ENCODE assay signal across 7 cellular contexts in the genomic region with DNA sequence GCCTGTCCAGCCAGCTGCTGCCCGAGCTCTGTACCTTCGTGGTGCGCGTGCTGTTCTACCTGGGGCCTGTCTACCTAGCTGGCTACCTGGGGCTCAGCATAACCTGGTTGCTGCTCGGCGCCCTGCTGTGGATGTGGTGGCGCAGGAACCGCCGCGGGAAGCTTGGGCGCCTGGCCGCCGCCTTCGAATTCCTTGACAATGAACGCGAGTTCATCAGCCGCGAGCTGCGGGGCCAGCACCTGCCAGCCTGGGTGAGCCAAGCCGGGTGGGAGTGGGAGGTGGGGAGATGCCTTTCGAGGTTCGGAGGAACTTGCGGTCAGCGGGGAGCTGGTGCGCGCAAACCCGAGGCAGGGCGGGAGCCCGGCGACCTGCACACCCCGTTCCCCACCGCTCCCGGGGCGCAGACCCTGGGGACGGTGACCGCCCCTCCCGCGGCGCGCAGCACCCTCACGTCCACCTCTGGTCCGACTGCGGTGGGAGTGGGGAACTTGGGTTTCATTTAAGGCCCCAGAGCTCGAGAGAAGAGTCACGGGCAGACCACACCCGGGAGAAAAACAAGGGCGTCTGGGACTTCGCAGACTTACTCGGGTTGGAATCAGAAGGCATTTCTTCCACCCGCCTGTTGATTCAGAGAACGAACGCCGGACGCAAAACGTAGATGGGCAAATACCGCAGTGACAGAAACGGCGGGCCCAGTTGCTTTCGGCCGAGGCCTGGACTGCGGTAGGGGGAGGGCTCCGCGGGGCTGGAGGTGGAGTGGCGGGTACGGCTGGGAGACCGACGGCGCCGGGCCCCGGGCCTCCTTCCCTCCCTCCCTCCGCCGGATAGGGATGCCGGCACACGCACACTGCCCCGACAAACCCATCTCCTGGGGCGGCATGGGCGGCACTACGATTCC. TPM values are rescaled to one million over a fixed set of nuclear protein-coding genes. Genes with fewer than 3 reads are reported as not detected.
DNase-seq lines count a peak whose midpoint lies in the region; ATAC-seq and TF ChIP-seq lines count a peak whose summit lies in the region.

No MANE protein-coding gene starts in this region.

- H3K36me3 ChIP-seq in GM23338 (ENCODE audit: insufficient read depth) (no peaks in the 10 kb centered on the region), RWPE2 (ENCODE audit: low read depth) (no peaks in the 10 kb centered on the region), neutrophil (no peaks in the 10 kb centered on the region)

- H4K20me1 ChIP-seq in GM23338 (replicated peaks; ENCODE audit: insufficient read depth): peaks cover 9% of the 10 kb centered on the region

- no peaks in the 10 kb centered on the region for H3K9me2 ChIP-seq in GM23338 (ENCODE audit: insufficient read depth)

- H2AFZ ChIP-seq in GM23338: peak overlapping the region; percentile 97

- peaks cover 9% of the 10 kb centered on the region for H3K4me1 Mint-ChIP-seq in GM23338

- peaks cover 13% of the 10 kb centered on the region for H3K9me3 Mint-ChIP-seq in GM23338

- H3K9me3 ChIP-seq in RWPE2 (ENCODE audit: severe bottlenecking) (no peaks in the 10 kb centered on the region), neutrophil (no peaks in the 10 kb centered on the region)

- DNase-seq in GM23338 (ENCODE audit: low spot score) (peak; percentile 64), RWPE2 (ENCODE audit: low spot score) (no peak), foreskin fibroblast (peak in 1 of 2 donors; percentile 39), EL (no peak)

- peak overlapping the region; percentile 98 for H3K4me2 ChIP-seq in GM23338

- 0 out of 2 replicates have a peak, but pooled peaks cover 4% of the 10 kb centered on the region for H3F3A ChIP-seq in GM23338 (replicated peaks; ENCODE audit: low read depth)

- TF ChIP-seq CTCF in GM23338 (conservative IDR thresholded peaks at IDR 0.05; ENCODE audit: low read depth in 2 of 2): no peak
- no peak for TF ChIP-seq CTCF in RWPE2 (IDR thresholded peaks at IDR 0.05; ENCODE audit: poor library complexity, severe bottlenecking)
- TF ChIP-seq CTCF in foreskin fibroblast (IDR thresholded peaks at IDR 0.05; ENCODE audit: low read depth, low read length): no peak
- no peak for TF ChIP-seq CTCF in neutrophil (IDR thresholded peaks at IDR 0.05)

- H3K27ac Mint-ChIP-seq in GM23338: no peak overlapping the region

- H3K79me2 ChIP-seq in GM23338 (replicated peaks; ENCODE audit: insufficient read depth): no peaks in the 10 kb centered on the region

- peaks cover 46% of the 10 kb centered on the region for H3K27me3 Mint-ChIP-seq in GM23338 (ENCODE audit: insufficient read depth, low read depth, poor library complexity)

- H3K36me3 Mint-ChIP-seq in GM23338 (ENCODE audit: low read depth): peaks cover 2% of the 10 kb centered on the region; the same call in 1 of the 3 replicates

- H3K4me3 Mint-ChIP-seq in GM23338: peak overlapping the region; percentile 75

- H3K27ac ChIP-seq in GM23338 (ENCODE audit: low read depth): no peak overlapping the region
- no peak overlapping the region for H3K27ac ChIP-seq in RWPE2 (ENCODE audit: poor library complexity, severe bottlenecking)
- H3K27ac ChIP-seq in neutrophil: no peak overlapping the region

- H3K4me1 ChIP-seq in GM23338 (ENCODE audit: insufficient read depth) (peaks cover 7% of the 10 kb centered on the region; the same call in 1 of the 2 replicates), RWPE2 (ENCODE audit: insufficient read depth, poor library complexity, severe bottlenecking) (no peaks in the 10 kb centered on the region), neutrophil (ENCODE audit: control insufficient read depth in 1 of 2, insufficient read depth in 1 of 2, low read depth in 1 of 2, low read length in 1 of 2) (peaks cover 18% of the 10 kb centered on the region in 2 experiments)

- H3K4me3 ChIP-seq in GM23338: peak overlapping the region; percentile 86
- H3K4me3 ChIP-seq in RWPE2 (ENCODE audit: severe bottlenecking): peak overlapping the region; percentile 30
- H3K4me3 ChIP-seq in foreskin fibroblast (ENCODE audit: low read depth in 1 of 2, low read length in 2 of 2): peak overlapping the region; percentile 46
- peak overlapping the region; percentile 15 to 41 for H3K4me3 ChIP-seq in neutrophil (ENCODE audit: low read depth in 1 of 2, low read length in 1 of 2)

- peaks cover 52% of the 10 kb centered on the region for H3K27me3 ChIP-seq in GM23338 (ENCODE audit: insufficient read depth)
- H3K27me3 ChIP-seq in RWPE2 (ENCODE audit: insufficient read depth, poor library complexity, severe bottlenecking): peaks cover 18% of the 10 kb centered on the region
- peaks cover 99% of the 10 kb centered on the region for H3K27me3 ChIP-seq in neutrophil

- ATAC-seq in GM23338 (peak; percentile 60), RWPE2 (ENCODE audit: low read depth) (peak; percentile 42; the same call in 2 of the 3 replicates), HG02642 (IDR thresholded peaks at IDR 0.05; ENCODE audit: poor library complexity, unreplicated experiment) (no peak), HG02759 (IDR thresholded peaks at IDR 0.05; ENCODE audit: unreplicated experiment) (no peak)

TF ChIP-seq in GM23338, 12 proteins besides CTCF, POLR2A, EP300 and RAD21:
- TF ChIP-seq EZH2 (IDR thresholded peaks at IDR 0.05; ENCODE audit: low read depth, unreplicated experiment) (peak; percentile 70), NANOG (IDR thresholded peaks at IDR 0.05; ENCODE audit: borderline replicate concordance) (no peak)

RNA-seq across cellular contexts. Expression of a gene that starts 0.7 kb away (rescaled TPM):
- 7.4 and 8.2 TPM in 2 replicates for total RNA-seq in GM23338 (2014; rRNA removed; shearing (Covaris generic))
- polyA plus RNA-seq in GM23338 (2016; fragmentation: Nextera tagmentation; extraction: Ambion mirVana): 3.5 TPM in 2 replicates

Comparison
In these comparisons a context has a peak if more than half of its experiments do, and no peak if none do; other contexts are left out.
1. ATAC-seq: peak in GM23338 (single experiment) and RWPE2 (single experiment); none in HG02642 (single experiment) and HG02759 (single experiment).
2. H3K4me3 ChIP-seq: peak in every context shown above with its lines; median percentile 86 in GM23338; 46 in foreskin fibroblast; 30 in RWPE2; 28 in neutrophil.